Comparison of ENCODE assay signal across 25 cellular contexts in the genomic region with DNA sequence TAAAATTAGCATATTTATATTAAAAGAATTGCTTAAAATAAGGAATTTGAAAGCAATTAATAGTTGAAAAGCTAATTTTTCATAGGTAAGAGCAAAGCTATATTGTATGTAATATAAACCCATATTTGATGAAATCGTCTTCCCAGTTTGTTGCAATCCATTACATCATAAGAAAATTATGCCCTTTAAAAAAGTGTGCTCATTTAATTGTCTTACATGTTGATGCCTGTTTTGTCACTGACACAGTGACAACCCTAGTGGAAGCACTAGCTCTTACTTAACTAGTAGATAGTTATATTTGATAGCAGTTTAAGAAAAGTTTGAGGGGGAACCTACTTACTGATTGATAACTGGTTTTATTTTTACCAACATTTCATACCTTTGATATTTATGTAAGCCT. TPM values are rescaled to one million over a fixed set of nuclear protein-coding genes. Genes with fewer than 3 reads are reported as not detected.
DNase-seq lines count a peak whose midpoint lies in the region; ATAC-seq, FAIRE-seq and TF ChIP-seq lines count a peak whose summit lies in the region.
"Had no signal": no experiment of that assay in that cellular context is flagged by ENCODE, and none has a peak within 500 bp of the region (broad histone marks: within the 10 kb centered on the region; RNA-seq: fewer than 3 reads in every experiment).

No MANE protein-coding gene starts in this region.

- no peak overlapping the region for H3K4me3 ChIP-seq in K562
- H3K4me3 ChIP-seq in kidney (ENCODE audit: low read length in 2 of 2), result no peak overlapping the region
- no peak overlapping the region for H3K4me3 ChIP-seq in MM.1S (ENCODE audit: low read length)
- H3K4me3 ChIP-seq: BLaER1 treated with 17β-estradiol and CSF1 and Interleukin-3, amounts not matched to agents 10 nM and 100 nM; HAP-1 had no signal

- H3K9me3 ChIP-seq in K562 (replicated peaks; ENCODE audit: control insufficient read depth, insufficient read depth, low read depth, low read length), result no peaks in the 10 kb centered on the region
- H3K9me3 ChIP-seq in kidney (ENCODE audit: control insufficient read depth in 1 of 2, low read length in 2 of 2), result no peaks in the 10 kb centered on the region
- H3K9me3 ChIP-seq in MM.1S (replicated peaks; ENCODE audit: insufficient read depth, low read length), result no peaks in the 10 kb centered on the region
- H3K9me3 ChIP-seq: BE2C; BLaER1 treated with 17β-estradiol and CSF1 and Interleukin-3, amounts not matched to agents 10 nM and 100 nM; HAP-1 had no signal

- H2AFZ ChIP-seq in K562 (ENCODE audit: low read depth, low read length), result no peak overlapping the region
- H2AFZ ChIP-seq in MM.1S (ENCODE audit: low read length), result no peak overlapping the region

- intact Hi-C loops in K562 (cut with micrococcal nuclease), result no loop called here
- intact Hi-C loops in kidney (cut with DNase I), result no loop called here

- H3K4me2 ChIP-seq in K562 (ENCODE audit: insufficient read depth, low read length) (no peak overlapping the region), MM.1S (ENCODE audit: low read depth, low read length) (no peak overlapping the region)
- H3K4me2 ChIP-seq: BLaER1 treated with 17β-estradiol and CSF1 and Interleukin-3, amounts not matched to agents 10 nM and 100 nM had no signal

- TF ChIP-seq POLR2A in K562 (conservative IDR thresholded peaks at IDR 0.05), result no peak

- H3K36me3 ChIP-seq in K562 (ENCODE audit: control insufficient read depth, insufficient read depth, low read length) (no peaks in the 10 kb centered on the region), kidney (ENCODE audit: control insufficient read depth in 1 of 2, insufficient read depth in 2 of 2, low read length in 2 of 2) (no peaks in the 10 kb centered on the region), MM.1S (replicated peaks; ENCODE audit: insufficient read depth, low read length) (no peaks in the 10 kb centered on the region)
- H3K36me3 ChIP-seq: BE2C; BLaER1 treated with 17β-estradiol and CSF1 and Interleukin-3, amounts not matched to agents 10 nM and 100 nM; HAP-1 had no signal

- H3K9me1 ChIP-seq in K562 (ENCODE audit: control insufficient read depth, insufficient read depth, low read length), result no peaks in the 10 kb centered on the region

- ATAC-seq in K562 (no peak), HG03571 (IDR thresholded peaks at IDR 0.05; ENCODE audit: unreplicated experiment) (no peak)

- H3K4me1 ChIP-seq in K562 (replicated peaks in 1 of 2; ENCODE audit: control insufficient read depth in 2 of 2, insufficient read depth in 2 of 2, low read length in 2 of 2) (peaks cover 4 to 7% of the 10 kb centered on the region in 2 experiments; a peak in 4 of 5 replicates), kidney (ENCODE audit: control insufficient read depth in 1 of 2, insufficient read depth in 1 of 2, low read depth in 1 of 2, low read length in 2 of 2) (no peaks in the 10 kb centered on the region), MM.1S (ENCODE audit: low read length) (no peaks in the 10 kb centered on the region)
- H3K4me1 ChIP-seq: BE2C; BLaER1 treated with 17β-estradiol and CSF1 and Interleukin-3, amounts not matched to agents 10 nM and 100 nM; HAP-1 had no signal

- 0% methylated on average over 1 of the region's 1 CpG for WGBS in K562 (ENCODE audit: insufficient coverage, low coverage, missing lambda C conversion rate)

- no peaks in the 10 kb centered on the region for H3K9me2 ChIP-seq in MM.1S (replicated peaks; ENCODE audit: insufficient read depth, low read length)

- POLR2A ChIA-PET in K562 (lab: Yijun Ruan, JAX), result interaction anchor here (0.7 kb wide), 1 partner anchor 53 kb away, joined by 3 read pairs; no protein-coding TSS in a partner anchor

- FAIRE-seq in K562 (lab: Jason Lieb, UNC) (no peak), kidney (lab: Jason Lieb, UNC) (peak; percentile 33)
- FAIRE-seq: A204.1, GM12892, H54 had no signal

- H3K9ac ChIP-seq in K562 (ENCODE audit: insufficient read depth in 1 of 2, low read depth in 2 of 2, low read length in 2 of 2) (no peak overlapping the region), kidney (ENCODE audit: low read length in 2 of 2) (no peak overlapping the region), MM.1S (ENCODE audit: low read length) (no peak overlapping the region)
- H3K9ac ChIP-seq: BLaER1 treated with 17β-estradiol and CSF1 and Interleukin-3, amounts not matched to agents 10 nM and 100 nM had no signal

- H3K79me2 ChIP-seq in K562 (ENCODE audit: control insufficient read depth, insufficient read depth, low read length) (no peaks in the 10 kb centered on the region), MM.1S (ENCODE audit: low read length) (no peaks in the 10 kb centered on the region)

- no peaks in the 10 kb centered on the region for H3F3A ChIP-seq in MM.1S (ENCODE audit: insufficient read depth, low read length)

- in situ Hi-C loops in K562 (cut with MboI), result no loop called here

- DNase-seq in NOMO-1 (lab: John Stamatoyannopoulos, UW; ENCODE audit: unreplicated experiment in 2 of 2) (peak; percentile 19 to 41), NOMO-1 treated with dmso at 0.1 percent for 144 hours (lab: John Stamatoyannopoulos, UW; ENCODE audit: unreplicated experiment) (no peak), K562 (ENCODE audit: extremely low read depth in 1 of 4, low spot score in 3 of 4) (no peak), kidney (no peak), AG08396 (ENCODE audit: low spot score) (no peak), MM.1S (no peak)
- DNase-seq: AML-193; BE2C; Calu3; CD4-positive, alpha-beta T cell; CD8-positive, alpha-beta memory T cell; DMS79 treated with DMSO at 0.1 percent for 48 hours; GF-D8; GOT3; HFFc6 had no signal

- no peak for TF ChIP-seq RAD21 in K562 (CRISPR knock-in tag; conservative IDR thresholded peaks at IDR 0.05 in 1 of 2, IDR thresholded peaks at IDR 0.05 in 1 of 2)

- no peaks in the 10 kb centered on the region for H3K27me3 ChIP-seq in K562 (ENCODE audit: control insufficient read depth in 2 of 2, insufficient read depth in 2 of 2, low read length in 2 of 2)
- H3K27me3 ChIP-seq in MM.1S (replicated peaks; ENCODE audit: insufficient read depth, low read length), result no peaks in the 10 kb centered on the region
- H3K27me3 ChIP-seq: BE2C; BLaER1 treated with 17β-estradiol and CSF1 and Interleukin-3, amounts not matched to agents 10 nM and 100 nM had no signal

- no TSS peak for BruUV-seq in K562 (replicated peaks; lab: Mats Ljungman, UMichigan)

- H4K20me1 ChIP-seq in K562 (replicated peaks; ENCODE audit: control insufficient read depth, insufficient read depth, low read length) (no peaks in the 10 kb centered on the region), MM.1S (ENCODE audit: insufficient read depth, low read length) (no peaks in the 10 kb centered on the region)
- H4K20me1 ChIP-seq: BLaER1 treated with 17β-estradiol and CSF1 and Interleukin-3, amounts not matched to agents 10 nM and 100 nM had no signal

- TF ChIP-seq EP300 in K562 (IDR thresholded peaks at IDR 0.05; ENCODE audit: low read length), result no peak

- CTCF ChIA-PET in K562 (lab: Yijun Ruan, JAX; ENCODE audit: low intra/inter-chr PET ratio), result no interaction called here

- TF ChIP-seq CTCF in K562 (IDR thresholded peaks at IDR 0.05 in 2 of 3, conservative IDR thresholded peaks at IDR 0.05 in 1 of 3; ENCODE audit: insufficient read depth in 2 of 3, low read depth in 1 of 3, low read length in 3 of 3) (no peak), kidney (IDR thresholded peaks at IDR 0.05; ENCODE audit: borderline replicate concordance, extremely low read depth, insufficient read depth) (no peak), MM.1S (IDR thresholded peaks at IDR 0.05; ENCODE audit: low read length) (no peak)

- H3K27ac ChIP-seq in K562 (ENCODE audit: extremely low read depth, low read depth, low read length) (no peak overlapping the region), kidney (ENCODE audit: low read depth in 2 of 2, low read length in 2 of 2) (no peak overlapping the region), MM.1S (ENCODE audit: low read length) (no peak overlapping the region)
- H3K27ac ChIP-seq: 22Rv1; BLaER1 treated with 17β-estradiol and CSF1 and Interleukin-3, amounts not matched to agents 10 nM and 100 nM had no signal

RNA-seq across cellular contexts. Expression of a gene that starts 30.0 kb away (rescaled TPM):
- 1.9 and 2.4 TPM in 2 replicates for total RNA-seq in K562 (2011; cell fraction: chromatin; rRNA removed; ENCODE audit: low replicate concordance)
- 0.50 and 0.92 TPM in 2 replicates for total RNA-seq in K562 (2011; cell fraction: nucleolus; rRNA removed)
- total RNA-seq in K562 (2011; cell fraction: nucleoplasm; rRNA removed), result 0.46 and 1.3 TPM in 2 replicates
- total RNA-seq in K562 (2014; rRNA removed) (4.9 and 5.2 TPM in 2 replicates), K562 (2014; rRNA removed; fragmentation: Illumina TruSeq; extraction: Trizol) (6.5 and 7.8 TPM in 2 replicates), K562 (2015; rRNA removed; fragmentation: Illumina TruSeq; extraction: Trizol) (18.6 and 20.5 TPM in 2 replicates), K562 (2021) (4.4 and 5.2 TPM in 2 replicates), kidney (2.0 TPM)
- polyA plus RNA-seq in K562 (2011; rRNA removed) (0.54 and 1.1 TPM in 2 replicates), K562 (2014; fragmentation: Illumina TruSeq; extraction: Trizol) (7.5 and 9.1 TPM in 2 replicates), K562 (2014; fragmentation: Nextera tagmentation; extraction: Ambion mirVana) (1 to 10 TPM; 4.9 to 8.3 TPM), K562 (2014; rRNA removed) (5.8 and 7.0 TPM in 2 replicates), kidney (ENCODE audit: insufficient read depth, low read depth, low replicate concordance) (not detected)
- 0.18 and 0.24 TPM in 2 replicates for polyA plus RNA-seq in K562 (2011; cell fraction: cytosol; rRNA removed)
- 1.3 and 1.8 TPM in 2 replicates for polyA plus RNA-seq in K562 (2011; cell fraction: nucleus; rRNA removed)
- 7.8 and 15.0 TPM in 2 replicates for polyA plus RNA-seq in K562 (2012)
- 0.75 and 1.0 TPM in 2 replicates for polyA minus RNA-seq in K562 (2011; rRNA and poly(A)+ RNA removed)
- not detected in 2 replicates for polyA minus RNA-seq in K562 (2011; cell fraction: cytosol; rRNA and poly(A)+ RNA removed)
- 1.8 and 1.9 TPM in 2 replicates for polyA minus RNA-seq in K562 (2011; cell fraction: nucleus; rRNA and poly(A)+ RNA removed)
- total RNA-seq: Calu3, Daoy, G401, HFFc6 had no signal
- polyA plus RNA-seq: CD14-positive monocyte had no signal

RNA-seq across cellular contexts. Expression of a gene that starts 37.3 kb away (rescaled TPM):
- total RNA-seq in K562 (2011; cell fraction: chromatin; rRNA removed; ENCODE audit: low replicate concordance), result 1.0 and 3.2 TPM in 2 replicates
- total RNA-seq in K562 (2011; cell fraction: nucleolus; rRNA removed), result 0.39 and 0.83 TPM in 2 replicates
- total RNA-seq in K562 (2011; cell fraction: nucleoplasm; rRNA removed), result 0.73 and 1.4 TPM in 2 replicates
- 1.6 and 3.3 TPM in 2 replicates for total RNA-seq in K562 (2014; rRNA removed)
- total RNA-seq in K562 (2014; rRNA removed; fragmentation: Illumina TruSeq; extraction: Trizol), result 4.8 TPM in 2 replicates
- 8.8 and 10.0 TPM in 2 replicates for total RNA-seq in K562 (2015; rRNA removed; fragmentation: Illumina TruSeq; extraction: Trizol)
- 2.5 and 4.5 TPM in 2 replicates for total RNA-seq in K562 (2021)
- 1.1 and 1.9 TPM in 2 replicates for polyA plus RNA-seq in K562 (2011; rRNA removed)
- 0.16 and 0.60 TPM in 2 replicates for polyA plus RNA-seq in K562 (2011; cell fraction: cytosol; rRNA removed)
- polyA plus RNA-seq in K562 (2011; cell fraction: nucleus; rRNA removed), result 1.2 and 2.1 TPM in 2 replicates
- 3.5 and 8.5 TPM in 2 replicates for polyA plus RNA-seq in K562 (2012)
- 2.8 and 3.5 TPM in 2 replicates for polyA plus RNA-seq in K562 (2014; fragmentation: Illumina TruSeq; extraction: Trizol)
- under 1 TPM; 0.55 to 0.81 TPM for polyA plus RNA-seq in K562 (2014; fragmentation: Nextera tagmentation; extraction: Ambion mirVana)
- polyA plus RNA-seq in K562 (2014; rRNA removed), result 2.9 and 3.7 TPM in 2 replicates
- polyA minus RNA-seq in K562 (2011; rRNA and poly(A)+ RNA removed), result 1.5 TPM in 2 replicates
- 0.19 TPM in 1 of 2 replicates, not detected in the other for polyA minus RNA-seq in K562 (2011; cell fraction: cytosol; rRNA and poly(A)+ RNA removed)
- 1.5 and 2.2 TPM in 2 replicates for polyA minus RNA-seq in K562 (2011; cell fraction: nucleus; rRNA and poly(A)+ RNA removed)
- total RNA-seq in kidney, result 14.9 TPM
- polyA plus RNA-seq in kidney (ENCODE audit: insufficient read depth, low read depth, low replicate concordance), result 3.6 TPM
- total RNA-seq: G401, HFFc6 had no signal

Comparison
In these comparisons a context has a peak if more than half of its experiments do, and no peak if none do; other contexts are left out.
1. DNase-seq: peak in NOMO-1 (2 of 2); none in NOMO-1 treated with dmso at 0.1 percent for 144 hours (single experiment), K562 (0 of 4), kidney (single experiment), AG08396 (single experiment) and MM.1S (single experiment).